In genomic region chr19:18856385-18857126, GRCh38 we compare ENCODE assay signal across 12 cellular contexts. TPM values are rescaled to one million over a fixed set of nuclear protein-coding genes. Genes with fewer than 3 reads are reported as not detected.
A peak's percentile ranks its signal among the peaks of the same experiment; 100 is the strongest.
DNase-seq lines count a peak whose midpoint lies in the region; ATAC-seq and TF ChIP-seq lines count a peak whose summit lies in the region.
"Had no signal": no experiment of that assay in that cellular context is flagged by ENCODE, and none has a peak within 500 bp of the region (broad histone marks: within the 10 kb centered on the region; RNA-seq: fewer than 3 reads in every experiment).

No MANE protein-coding gene starts in this region.

- DNase-seq in Right ventricle myocardium inferior (ENCODE audit: missing footprints), result peak; percentile 43
- DNase-seq in cardiac septum (ENCODE audit: low spot score), result no peak
- DNase-seq in amygdala (lab: John Stamatoyannopoulos, UW), result peak in 40 of 56 donors; percentile 2 to 80 (median 52)
- DNase-seq in iPS-NIHi7 (ENCODE audit: extremely low spot score), result peak; percentile 53
- DNase-seq in tibial artery, result no peak
- no peak for DNase-seq in neuronal stem cell (ENCODE audit: low spot score)
- DNase-seq: activated naive CD4-positive, alpha-beta T cell treated with Interleukin-2 at 50 U/mL for 16 hours; CD4-positive, alpha-beta T cell; NCI-H2107 had no signal

- H3K4ac ChIP-seq in neuronal stem cell (ENCODE audit: low read length), result no peak overlapping the region

- H3K23ac ChIP-seq in neuronal stem cell (ENCODE audit: low read depth, low read length, poor library complexity), result no peak overlapping the region

- no peak overlapping the region for H2BK5ac ChIP-seq in neuronal stem cell (ENCODE audit: low read length)

- H3K27me3 ChIP-seq in tibial artery, result no peaks in the 10 kb centered on the region
- no peaks in the 10 kb centered on the region for H3K27me3 ChIP-seq in neuronal stem cell (ENCODE audit: control insufficient read depth in 3 of 3, insufficient read depth in 3 of 3, low read depth in 1 of 3, low read length in 3 of 3)

- H2BK15ac ChIP-seq in neuronal stem cell (ENCODE audit: low read length), result no peak overlapping the region

- intact Hi-C loops in Right ventricle myocardium inferior (cut with DNase I) (no loop called here), cardiac septum (cut with DNase I) (no loop called here), tibial artery (cut with DNase I; ENCODE audit: low total_unique reads) (no loop called here)

- no peak overlapping the region for H2AK5ac ChIP-seq in neuronal stem cell (ENCODE audit: low read depth, low read length)

- no peak overlapping the region for H3K18ac ChIP-seq in neuronal stem cell (ENCODE audit: low read length)

- H3K4me3 ChIP-seq in tibial artery (no peak overlapping the region), neuronal stem cell (ENCODE audit: low read length in 2 of 2) (no peak overlapping the region)

- H3K14ac ChIP-seq in neuronal stem cell (ENCODE audit: low read length), result no peak overlapping the region

- H3K36me3 ChIP-seq in tibial artery (peaks cover 100% of the 10 kb centered on the region in 3 donors), neuronal stem cell (replicated peaks in 1 of 2; ENCODE audit: control insufficient read depth in 2 of 2, insufficient read depth in 2 of 2, low read length in 2 of 2) (peaks cover 91 to 100% of the 10 kb centered on the region in 2 donors)

- H2AFZ ChIP-seq in neuronal stem cell (ENCODE audit: low read length), result no peak overlapping the region

- peaks cover 4% of the 10 kb centered on the region for H3K79me1 ChIP-seq in neuronal stem cell (ENCODE audit: low read depth, low read length)

- ATAC-seq in Right ventricle myocardium inferior (no peak), GM21576 (IDR thresholded peaks at IDR 0.05; ENCODE audit: unreplicated experiment) (no peak), HG03442 (IDR thresholded peaks at IDR 0.05; ENCODE audit: unreplicated experiment) (no peak)

- H4K91ac ChIP-seq in neuronal stem cell (ENCODE audit: low read depth, low read length, poor library complexity), result no peak overlapping the region

- TF ChIP-seq CTCF in tibial artery (IDR thresholded peaks at IDR 0.05), result no peak

- H3K9ac ChIP-seq in neuronal stem cell (ENCODE audit: low read depth, low read length, poor library complexity), result no peak overlapping the region

- H3K4me2 ChIP-seq in neuronal stem cell (ENCODE audit: insufficient read depth, low read length, poor library complexity, severe bottlenecking), result no peak overlapping the region

- H4K8ac ChIP-seq in neuronal stem cell (ENCODE audit: low read depth, low read length), result no peak overlapping the region

- no peak overlapping the region for H2BK120ac ChIP-seq in neuronal stem cell (ENCODE audit: low read depth, low read length)

- H3K9me3 ChIP-seq in tibial artery (no peaks in the 10 kb centered on the region), neuronal stem cell (replicated peaks in 1 of 2; ENCODE audit: control insufficient read depth in 2 of 2, insufficient read depth in 1 of 2, low read depth in 1 of 2, low read length in 2 of 2) (no peaks in the 10 kb centered on the region)

- H2BK12ac ChIP-seq in neuronal stem cell (ENCODE audit: low read length), result no peak overlapping the region

- H3K27ac ChIP-seq in tibial artery, result no peak overlapping the region
- no peak overlapping the region for H3K27ac ChIP-seq in neuronal stem cell (replicated peaks; ENCODE audit: low read length)

- peaks cover 0 to 7% (median 0%) of the 10 kb centered on the region in 4 donors for H3K4me1 ChIP-seq in tibial artery
- no peaks in the 10 kb centered on the region for H3K4me1 ChIP-seq in neuronal stem cell (ENCODE audit: control insufficient read depth in 2 of 2, insufficient read depth in 1 of 2, low read depth in 1 of 2, low read length in 2 of 2)

- no CpG with 5 or more reads among the region's 22 CpGs for WGBS in neuronal stem cell (ENCODE audit: extremely low coverage in 2 of 2, insufficient read length in 2 of 2, insufficient replicate concordance in 1 of 2), 2 donors

RNA-seq across cellular contexts. Expression of gene UPF1, which starts 24.8 kb away (rescaled TPM):
- total RNA-seq in Right ventricle myocardium inferior, result 37.0 TPM
- total RNA-seq in cardiac septum, result 40.2 TPM
- polyA plus RNA-seq in neuronal stem cell (2013, experiment 1 of 2), result 17.2 TPM
- 16.5 TPM for polyA plus RNA-seq in neuronal stem cell (2013, experiment 2 of 2)

RNA-seq across cellular contexts. Expression of gene CERS1, which starts 39.4 kb away (rescaled TPM):
- total RNA-seq in Right ventricle myocardium inferior, result 0.30 TPM
- 1.8 TPM for total RNA-seq in cardiac septum
- polyA plus RNA-seq in neuronal stem cell (2013, experiment 1 of 2), result 17.4 TPM
- polyA plus RNA-seq in neuronal stem cell (2013, experiment 2 of 2), result 17.0 TPM
- total RNA-seq: CD4-positive, alpha-beta T cell; mononuclear cell had no signal

Comparison
In these comparisons a context has a peak if more than half of its experiments do, and no peak if none do; other contexts are left out.
1. DNase-seq: peak in Right ventricle myocardium inferior (single experiment), amygdala (40 of 56) and iPS-NIHi7 (single experiment); none in cardiac septum (single experiment), tibial artery (0 of 2) and neuronal stem cell (single experiment).